ENCODE assay signal across 1 cellular context in genomic region chr13:20942938-20943518, GRCh38.
TF ChIP-seq lines count a peak whose summit lies in the region.

No MANE protein-coding gene starts in this region.

TF ChIP-seq in HepG2, 621 proteins besides CTCF, POLR2A, EP300 and RAD21 (continued from another document and continues in another):
- TF ChIP-seq ATM (IDR thresholded peaks at IDR 0.05; ENCODE audit: borderline replicate concordance): no peak
- TF ChIP-seq GTF3A (CRISPR knock-in tag; conservative IDR thresholded peaks at IDR 0.05): no peak
- TF ChIP-seq ATF3 (CRISPR knock-in tag; IDR thresholded peaks at IDR 0.05): 0 out of 2 replicates have a peak, but pooled peaks have one; percentile 1
- TF ChIP-seq NR2F6 (IDR thresholded peaks at IDR 0.05): 0 out of 2 replicates have a peak, but pooled peaks have one; percentile 15
- no peak for TF ChIP-seq NR2F6 (CRISPR knock-in tag; IDR thresholded peaks at IDR 0.05)
- peak; percentile 3; the same call in 1 of the 2 replicates for TF ChIP-seq SALL1 (CRISPR knock-in tag; IDR thresholded peaks at IDR 0.05)
- no peak for TF ChIP-seq ZNF260 (CRISPR knock-in tag; IDR thresholded peaks at IDR 0.05; ENCODE audit: borderline replicate concordance, low read depth)
- peak; percentile 86 for TF ChIP-seq ZNF121 (CRISPR knock-in tag; IDR thresholded peaks at IDR 0.05)
- TF ChIP-seq JDP2 (CRISPR knock-in tag; IDR thresholded peaks at IDR 0.05; ENCODE audit: borderline replicate concordance): no peak
- TF ChIP-seq MAFF (IDR thresholded peaks at IDR 0.05; ENCODE audit: low read depth, low read length): no peak
- no peak for TF ChIP-seq ZNF34 (CRISPR knock-in tag; IDR thresholded peaks at IDR 0.05; ENCODE audit: borderline replicate concordance)
- TF ChIP-seq ZNF335 (CRISPR knock-in tag; IDR thresholded peaks at IDR 0.05): no peak
- no peak for TF ChIP-seq EEA1 (CRISPR knock-in tag; IDR thresholded peaks at IDR 0.05; ENCODE audit: borderline replicate concordance)
- no peak for TF ChIP-seq RERE (CRISPR knock-in tag; IDR thresholded peaks at IDR 0.05; ENCODE audit: low read depth)
- no peak for TF ChIP-seq FOXO4 (CRISPR knock-in tag; conservative IDR thresholded peaks at IDR 0.05)
- TF ChIP-seq CERS6 (CRISPR knock-in tag; IDR thresholded peaks at IDR 0.05): no peak
- TF ChIP-seq HCFC1 (IDR thresholded peaks at IDR 0.05; ENCODE audit: low read depth, low read length): no peak
- TF ChIP-seq ZNF546 (CRISPR knock-in tag; conservative IDR thresholded peaks at IDR 0.05): no peak
- no peak for TF ChIP-seq FOXM1 (CRISPR knock-in tag; IDR thresholded peaks at IDR 0.05)
- no peak for TF ChIP-seq ZNF639 (CRISPR knock-in tag; conservative IDR thresholded peaks at IDR 0.05)
- no peak for TF ChIP-seq ZNF543 (CRISPR knock-in tag; IDR thresholded peaks at IDR 0.05)
- TF ChIP-seq HNRNPL (IDR thresholded peaks at IDR 0.05; ENCODE audit: low read depth, low read length): no peak
- no peak for TF ChIP-seq YEATS4 (CRISPR knock-in tag; IDR thresholded peaks at IDR 0.05; ENCODE audit: borderline replicate concordance)
- no peak for TF ChIP-seq ZSCAN25 (CRISPR knock-in tag; IDR thresholded peaks at IDR 0.05)
- TF ChIP-seq NFYB (CRISPR knock-in tag; IDR thresholded peaks at IDR 0.05): 0 out of 2 replicates have a peak, but pooled peaks have one; percentile 9
- no peak for TF ChIP-seq ZMYM4 (CRISPR knock-in tag; IDR thresholded peaks at IDR 0.05)
- TF ChIP-seq REST (IDR thresholded peaks at IDR 0.05; ENCODE audit: borderline replicate concordance in 1 of 2, low read depth in 1 of 2, low read length in 2 of 2): no peak
- no peak for TF ChIP-seq PHB2 (IDR thresholded peaks at IDR 0.05; ENCODE audit: partially characterized antibody)
- no peak for TF ChIP-seq CC2D1A (CRISPR knock-in tag; IDR thresholded peaks at IDR 0.05)
- no peak for TF ChIP-seq ZBTB7B (CRISPR knock-in tag; IDR thresholded peaks at IDR 0.05)
- no peak for TF ChIP-seq ESRRA (CRISPR knock-in tag; IDR thresholded peaks at IDR 0.05; ENCODE audit: low read depth)
- TF ChIP-seq ZNF580 (CRISPR knock-in tag; IDR thresholded peaks at IDR 0.05; ENCODE audit: borderline replicate concordance, low read depth): no peak
- no peak for TF ChIP-seq PBX3 (CRISPR knock-in tag; IDR thresholded peaks at IDR 0.05; ENCODE audit: borderline replicate concordance)
- TF ChIP-seq HDAC1 (CRISPR knock-in tag; IDR thresholded peaks at IDR 0.05): no peak
- TF ChIP-seq U2AF2 (IDR thresholded peaks at IDR 0.05; ENCODE audit: low read depth, low read length): no peak
- no peak; the same call in 1 of the 2 replicates for TF ChIP-seq KDM5A (IDR thresholded peaks at IDR 0.05; ENCODE audit: borderline replicate concordance, low read length)
- no peak for TF ChIP-seq AGO2 (optimal IDR thresholded peaks at IDR 0.05; ENCODE audit: low read depth, low read length)
- TF ChIP-seq TRIM22 (IDR thresholded peaks at IDR 0.05): no peak
- TF ChIP-seq SMARCE1 (IDR thresholded peaks at IDR 0.05; ENCODE audit: borderline replicate concordance): no peak
- 0 out of 2 replicates have a peak, but pooled peaks have one; percentile 9 for TF ChIP-seq GABPB1 (CRISPR knock-in tag; IDR thresholded peaks at IDR 0.05)
- no peak for TF ChIP-seq XBP1 (CRISPR knock-in tag; IDR thresholded peaks at IDR 0.05)
- TF ChIP-seq TFAP4 (IDR thresholded peaks at IDR 0.05; ENCODE audit: borderline replicate concordance, low read depth): no peak
- TF ChIP-seq SP4 (CRISPR knock-in tag; IDR thresholded peaks at IDR 0.05): no peak
- no peak for TF ChIP-seq KAT7 (CRISPR knock-in tag; IDR thresholded peaks at IDR 0.05; ENCODE audit: borderline replicate concordance)
- no peak for TF ChIP-seq CREB1 (IDR thresholded peaks at IDR 0.05)
- TF ChIP-seq CREB1 (CRISPR knock-in tag; IDR thresholded peaks at IDR 0.05): no peak
- TF ChIP-seq PCBP2 (optimal IDR thresholded peaks at IDR 0.05; ENCODE audit: low read depth, low read length, poor library complexity, severe bottlenecking): no peak
- no peak for TF ChIP-seq ZSCAN31 (CRISPR knock-in tag; IDR thresholded peaks at IDR 0.05; ENCODE audit: low read depth)
- no peak for TF ChIP-seq CHCHD3 (CRISPR knock-in tag; IDR thresholded peaks at IDR 0.05)
